Comparison of ENCODE assay signal across 1 cellular context in genomic region chr1:116418091-116418830, GRCh38.
TF ChIP-seq lines count a peak whose summit lies in the region.

No MANE protein-coding gene starts in this region.

TF ChIP-seq in H1, 55 proteins besides CTCF, POLR2A, EP300 and RAD21 (continued from another document):
- TF ChIP-seq CHD7 (IDR thresholded peaks at IDR 0.05; ENCODE audit: insufficient replicate concordance, low read length) (no peak), YY1 (IDR thresholded peaks at IDR 0.05; ENCODE audit: low read depth, low read length) (no peak), CREB1 (IDR thresholded peaks at IDR 0.05) (0 out of 2 replicates have a peak, but pooled peaks have one; percentile 7), TBP (IDR thresholded peaks at IDR 0.05; ENCODE audit: low read depth, low read length) (peak; percentile 58), KDM4A (IDR thresholded peaks at IDR 0.05; ENCODE audit: low read depth, low read length, severe bottlenecking) (peak; percentile 68), BACH1 (IDR thresholded peaks at IDR 0.05; ENCODE audit: low read length) (peak; percentile 20; the same call in 1 of the 2 replicates), NANOG (IDR thresholded peaks at IDR 0.05; ENCODE audit: insufficient read depth, low read depth, low read length, poor library complexity, severe bottlenecking) (no peak), MAX (IDR thresholded peaks at IDR 0.05) (peak; percentile 38; the same call in 1 of the 2 replicates), ASH2L (IDR thresholded peaks at IDR 0.05; ENCODE audit: low read length) (peak; percentile 68), KDM5A (IDR thresholded peaks at IDR 0.05; ENCODE audit: low read length) (0 out of 2 replicates have a peak, but pooled peaks have one; percentile 36), POU5F1 (IDR thresholded peaks at IDR 0.05; ENCODE audit: low read depth, low read length) (no peak), TAF7 (optimal IDR thresholded peaks at IDR 0.05; ENCODE audit: borderline replicate concordance, low read depth, low read length) (peak; percentile 55), SP4 (IDR thresholded peaks at IDR 0.05; ENCODE audit: low read length) (no peak), BRCA1 (IDR thresholded peaks at IDR 0.05; ENCODE audit: low read depth, low read length) (peak; percentile 40; the same call in 1 of the 2 replicates), SRF (IDR thresholded peaks at IDR 0.05; ENCODE audit: low read depth, low read length) (peak; percentile 19; the same call in 1 of the 2 replicates), ATF2 (IDR thresholded peaks at IDR 0.05; ENCODE audit: low read length) (no peak)
TF ChIP-seq in H1: peak in this region for 15.
